In genomic region chr1:43944860-43945259, GRCh38 we compare ENCODE assay signal across 1 cellular context.
TF ChIP-seq lines count a peak whose summit lies in the region.

No MANE protein-coding gene starts in this region.

TF ChIP-seq in SK-N-SH, 30 proteins besides CTCF, POLR2A, EP300 and RAD21 (continued from another document):
- TF ChIP-seq REST (IDR thresholded peaks at IDR 0.05; ENCODE audit: low read depth, low read length) (no peak), RCOR1 (IDR thresholded peaks at IDR 0.05; ENCODE audit: low read length) (no peak), JUND (IDR thresholded peaks at IDR 0.05) (no peak), EZH2phosphoT487 (IDR thresholded peaks at IDR 0.05; ENCODE audit: borderline replicate concordance, low read depth) (no peak), FOXM1 (IDR thresholded peaks at IDR 0.05; ENCODE audit: low read depth) (no peak), IRF3 (IDR thresholded peaks at IDR 0.05; ENCODE audit: low read depth, low read length) (no peak), TAF1 (IDR thresholded peaks at IDR 0.05; ENCODE audit: borderline replicate concordance, low read depth, low read length) (no peak), USF2 (IDR thresholded peaks at IDR 0.05; ENCODE audit: borderline replicate concordance, low read depth, low read length) (no peak), MEF2A (IDR thresholded peaks at IDR 0.05; ENCODE audit: borderline replicate concordance, low read depth) (no peak), RXRA (IDR thresholded peaks at IDR 0.05; ENCODE audit: borderline replicate concordance, low read depth) (no peak), CHD2 (IDR thresholded peaks at IDR 0.05; ENCODE audit: low read length, partially characterized antibody) (no peak), MXI1 (IDR thresholded peaks at IDR 0.05; ENCODE audit: low read depth, low read length) (no peak), FOSL2 (IDR thresholded peaks at IDR 0.05; ENCODE audit: borderline replicate concordance, low read depth) (no peak), RFX5 (IDR thresholded peaks at IDR 0.05; ENCODE audit: low read length) (no peak)
- TF ChIP-seq, protein P1, sequence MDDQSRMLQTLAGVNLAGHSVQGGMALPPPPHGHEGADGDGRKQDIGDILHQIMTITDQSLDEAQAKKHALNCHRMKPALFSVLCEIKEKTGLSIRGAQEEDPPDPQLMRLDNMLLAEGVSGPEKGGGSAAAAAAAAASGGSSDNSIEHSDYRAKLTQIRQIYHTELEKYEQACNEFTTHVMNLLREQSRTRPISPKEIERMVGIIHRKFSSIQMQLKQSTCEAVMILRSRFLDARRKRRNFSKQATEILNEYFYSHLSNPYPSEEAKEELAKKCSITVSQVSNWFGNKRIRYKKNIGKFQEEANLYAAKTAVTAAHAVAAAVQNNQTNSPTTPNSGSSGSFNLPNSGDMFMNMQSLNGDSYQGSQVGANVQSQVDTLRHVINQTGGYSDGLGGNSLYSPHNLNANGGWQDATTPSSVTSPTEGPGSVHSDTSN (IDR thresholded peaks at IDR 0.05): no peak
TF ChIP-seq in SK-N-SH: peak in this region for 0.
